ENCODE assay signal across 1 cellular context in the genomic region with DNA sequence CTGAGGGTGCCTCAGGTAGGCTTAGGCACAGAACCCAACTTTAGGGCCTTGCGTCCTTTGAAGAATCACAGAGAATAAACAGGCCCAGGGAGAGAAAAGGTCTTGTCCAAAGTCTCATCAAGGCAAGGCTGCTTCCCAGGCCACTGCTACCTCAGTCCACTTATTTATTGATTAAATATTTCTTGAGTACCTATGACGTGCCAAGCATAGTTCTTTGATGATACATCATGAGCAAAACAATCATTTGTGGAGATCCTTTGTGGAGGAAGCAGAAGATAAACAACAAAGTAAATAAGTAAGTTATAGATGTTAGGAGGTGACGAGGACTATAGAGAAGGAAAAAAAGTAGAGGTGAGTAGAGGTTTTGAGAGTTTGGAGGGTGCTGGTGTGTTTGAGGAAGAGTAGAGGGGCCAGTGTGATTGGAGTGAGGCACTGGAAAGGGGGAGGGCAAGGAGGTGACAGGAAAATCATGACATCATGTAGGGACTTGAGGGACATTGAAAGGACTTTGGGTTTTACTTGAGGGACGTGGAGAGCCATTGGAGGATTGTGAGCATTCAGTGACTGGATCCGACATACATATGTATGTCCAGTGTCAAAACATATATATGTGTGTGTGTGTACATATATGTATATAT.
TF ChIP-seq lines count a peak whose summit lies in the region.

No MANE protein-coding gene starts in this region.

TF ChIP-seq in HepG2, 621 proteins besides CTCF, POLR2A, EP300 and RAD21:
- TF ChIP-seq ZNF136 (CRISPR knock-in tag; IDR thresholded peaks at IDR 0.05; ENCODE audit: low read depth) (no peak), ARID3A (IDR thresholded peaks at IDR 0.05; ENCODE audit: low read depth, low read length) (peak; percentile 58; the same call in 1 of the 2 replicates), FOXA1 (IDR thresholded peaks at IDR 0.05) (peak; percentile 60), FOXA1 (CRISPR knock-in tag; IDR thresholded peaks at IDR 0.05) (peak; percentile 22; the same call in 1 of the 2 replicates), CREB1 (IDR thresholded peaks at IDR 0.05) (peak; percentile 84), CREB1 (CRISPR knock-in tag; IDR thresholded peaks at IDR 0.05) (no peak), GATAD2A (CRISPR knock-in tag; IDR thresholded peaks at IDR 0.05) (0 out of 2 replicates have a peak, but pooled peaks have one; percentile 26), JUNB (CRISPR knock-in tag; IDR thresholded peaks at IDR 0.05; ENCODE audit: borderline replicate concordance) (0 out of 2 replicates have a peak, but pooled peaks have one; percentile 19), RORA (CRISPR knock-in tag; IDR thresholded peaks at IDR 0.05) (no peak), HNRNPUL1 (IDR thresholded peaks at IDR 0.05; ENCODE audit: low read depth, low read length) (no peak), ATF7 (IDR thresholded peaks at IDR 0.05) (peak; percentile 89), ATF7 (CRISPR knock-in tag; IDR thresholded peaks at IDR 0.05) (no peak), TEAD3 (CRISPR knock-in tag; optimal IDR thresholded peaks at IDR 0.05; ENCODE audit: borderline replicate concordance) (peak; percentile 73), FOXA3 (CRISPR knock-in tag; IDR thresholded peaks at IDR 0.05) (peak; percentile 46; the same call in 1 of the 2 replicates), ZNF232 (CRISPR knock-in tag; IDR thresholded peaks at IDR 0.05; ENCODE audit: borderline replicate concordance) (no peak), SOX5 (CRISPR knock-in tag; IDR thresholded peaks at IDR 0.05; ENCODE audit: borderline replicate concordance) (peak; percentile 62; the same call in 1 of the 2 replicates), FOSL2 (CRISPR knock-in tag; IDR thresholded peaks at IDR 0.05) (peak; percentile 51; the same call in 1 of the 2 replicates), FOXP1 (IDR thresholded peaks at IDR 0.05) (peak; percentile 81; the same call in 1 of the 2 replicates), FOXP1 (CRISPR knock-in tag; IDR thresholded peaks at IDR 0.05) (peak; percentile 47), SOX13 (IDR thresholded peaks at IDR 0.05) (no peak), SOX13 (CRISPR knock-in tag; conservative IDR thresholded peaks at IDR 0.05 in 1 of 2, IDR thresholded peaks at IDR 0.05 in 1 of 2) (peak in 1 of 2 experiments; percentile 61; a peak in 1 of 4 replicates), ZNF383 (CRISPR knock-in tag; IDR thresholded peaks at IDR 0.05; ENCODE audit: borderline replicate concordance) (no peak), FOXP4 (CRISPR knock-in tag; IDR thresholded peaks at IDR 0.05) (0 out of 2 replicates have a peak, but pooled peaks have one; percentile 17), NFE2L2 (IDR thresholded peaks at IDR 0.05; ENCODE audit: low read length) (no peak), ONECUT2 (CRISPR knock-in tag; IDR thresholded peaks at IDR 0.05) (peak; percentile 32; the same call in 1 of the 2 replicates), ZNF350 (CRISPR knock-in tag; IDR thresholded peaks at IDR 0.05; ENCODE audit: borderline replicate concordance, low read depth) (0 out of 2 replicates have a peak, but pooled peaks have one; percentile 32)
- TF ChIP-seq, protein P1, sequence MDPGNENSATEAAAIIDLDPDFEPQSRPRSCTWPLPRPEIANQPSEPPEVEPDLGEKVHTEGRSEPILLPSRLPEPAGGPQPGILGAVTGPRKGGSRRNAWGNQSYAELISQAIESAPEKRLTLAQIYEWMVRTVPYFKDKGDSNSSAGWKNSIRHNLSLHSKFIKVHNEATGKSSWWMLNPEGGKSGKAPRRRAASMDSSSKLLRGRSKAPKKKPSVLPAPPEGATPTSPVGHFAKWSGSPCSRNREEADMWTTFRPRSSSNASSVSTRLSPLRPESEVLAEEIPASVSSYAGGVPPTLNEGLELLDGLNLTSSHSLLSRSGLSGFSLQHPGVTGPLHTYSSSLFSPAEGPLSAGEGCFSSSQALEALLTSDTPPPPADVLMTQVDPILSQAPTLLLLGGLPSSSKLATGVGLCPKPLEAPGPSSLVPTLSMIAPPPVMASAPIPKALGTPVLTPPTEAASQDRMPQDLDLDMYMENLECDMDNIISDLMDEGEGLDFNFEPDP (CRISPR knock-in tag; conservative IDR thresholded peaks at IDR 0.05): 0 out of 2 replicates have a peak, but pooled peaks have one; percentile 88
- TF ChIP-seq, protein P2, sequence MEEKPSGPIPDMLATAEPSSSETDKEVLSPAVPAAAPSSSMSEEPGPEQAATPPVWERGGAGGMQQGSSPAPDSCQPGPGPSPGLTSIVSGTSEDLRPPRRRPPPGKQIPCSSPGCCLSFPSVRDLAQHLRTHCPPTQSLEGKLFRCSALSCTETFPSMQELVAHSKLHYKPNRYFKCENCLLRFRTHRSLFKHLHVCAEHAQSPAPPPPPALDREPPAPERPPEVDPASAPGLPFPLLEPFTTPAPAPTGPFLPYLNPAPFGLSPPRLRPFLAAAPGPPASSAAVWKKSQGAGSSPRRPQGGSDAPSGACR (CRISPR knock-in tag; IDR thresholded peaks at IDR 0.05): 0 out of 2 replicates have a peak, but pooled peaks have one; percentile 28
